In the genomic region with DNA sequence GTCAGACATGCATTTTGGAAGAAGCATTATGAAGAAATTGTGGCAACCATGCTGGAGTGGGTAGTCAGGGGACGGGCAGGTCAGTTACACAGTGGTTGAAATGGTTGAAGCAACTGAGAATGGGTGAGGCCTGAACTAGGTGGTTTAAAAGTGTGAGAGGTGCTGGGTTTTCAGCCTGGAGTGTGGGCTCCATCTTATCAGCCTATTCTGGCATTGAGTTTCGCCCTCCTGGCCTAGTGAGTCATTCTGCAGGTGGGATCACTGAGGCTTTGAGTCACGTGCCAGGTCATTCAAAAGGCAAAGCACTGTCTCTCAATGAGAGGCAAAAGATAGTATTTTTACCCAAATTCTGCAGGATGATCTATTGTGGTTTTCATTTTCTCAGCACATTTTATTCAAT, we compare ENCODE assay signal across 1 cellular context.
TF ChIP-seq lines count a peak whose summit lies in the region.

No MANE protein-coding gene starts in this region.

TF ChIP-seq in neural cell, 6 proteins besides CTCF, POLR2A, EP300 and RAD21 (continued from another document):
- TF ChIP-seq TAF1 (IDR thresholded peaks at IDR 0.05; ENCODE audit: low read depth) = no peak
TF ChIP-seq in neural cell: peak in this region for 0.
